Comparison of ENCODE assay signal across 6 cellular contexts in genomic region chr19:8307400-8307964, GRCh38. TPM values are rescaled to one million over a fixed set of nuclear protein-coding genes. Genes with fewer than 3 reads are reported as not detected.
A peak's percentile ranks its signal among the peaks of the same experiment; 100 is the strongest.
DNase-seq lines count a peak whose midpoint lies in the region; ATAC-seq and TF ChIP-seq lines count a peak whose summit lies in the region.

No MANE protein-coding gene starts in this region.

- H3K4me3 ChIP-seq in epithelial cell of esophagus (ENCODE audit: low read length) (peak overlapping the region; percentile 59), skeletal muscle satellite cell (ENCODE audit: low read length) (peak overlapping the region; percentile 77)

- H3K4me2 ChIP-seq in skeletal muscle satellite cell (ENCODE audit: low read length) = peak overlapping the region; percentile 99

- peaks cover 14% of the 10 kb centered on the region for H3K36me3 ChIP-seq in skeletal muscle satellite cell (ENCODE audit: insufficient read depth, low read length)

- peaks cover 13% of the 10 kb centered on the region for H3K4me1 ChIP-seq in skeletal muscle satellite cell (ENCODE audit: control insufficient read depth, insufficient read depth, low read length)

- peak overlapping the region; percentile 80 for H3K9ac ChIP-seq in skeletal muscle satellite cell (ENCODE audit: low read depth, low read length)

- no peak for ATAC-seq in sciatic nerve

- no peaks in the 10 kb centered on the region for H3K27me3 ChIP-seq in skeletal muscle satellite cell (ENCODE audit: control insufficient read depth, insufficient read depth, low read length)

- DNase-seq in activated CD8-positive, alpha-beta memory T cell treated with anti-CD3 and anti-CD28 coated beads for 24 hours = peak; percentile 77
- no peak for DNase-seq in activated CD8-positive, alpha-beta memory T cell treated with anti-CD3 and anti-CD28 coated beads, Interleukin-2, amount 50 U/mL, for 48 hours
- DNase-seq in epithelial cell of esophagus (ENCODE audit: low read depth) = no peak
- no peak for DNase-seq in sciatic nerve (ENCODE audit: low spot score)
- no peak for DNase-seq in AML-193 (lab: John Stamatoyannopoulos, UW)

- TF ChIP-seq CTCF in epithelial cell of esophagus (IDR thresholded peaks at IDR 0.05; ENCODE audit: insufficient read depth, low read depth, low read length, missing control alignments) = no peak

- intact Hi-C loops in sciatic nerve (cut with DNase I) = no loop called here

- H3K9me3 ChIP-seq in skeletal muscle satellite cell (replicated peaks; ENCODE audit: low read length) = no peaks in the 10 kb centered on the region

RNA-seq across cellular contexts. Expression of gene CD320, which starts 0.7 kb away (rescaled TPM):
- total RNA-seq in skeletal muscle satellite cell (2012; rRNA removed) = 52.0 and 56.5 TPM in 2 replicates
- 23.8 TPM for total RNA-seq in sciatic nerve

RNA-seq across cellular contexts. Expression of gene NDUFA7, which starts 13.7 kb away (rescaled TPM):
- 35.0 and 44.6 TPM in 2 replicates for total RNA-seq in skeletal muscle satellite cell (2012; rRNA removed)
- total RNA-seq in sciatic nerve = 24.7 TPM

RNA-seq across cellular contexts. Expression of gene RPS28, which starts 13.8 kb away (rescaled TPM):
- total RNA-seq in skeletal muscle satellite cell (2012; rRNA removed) = 161 and 190 TPM in 2 replicates
- total RNA-seq in sciatic nerve = 893 TPM

RNA-seq across cellular contexts. Expression of gene KANK3, which starts 35.6 kb away (rescaled TPM):
- total RNA-seq in skeletal muscle satellite cell (2012; rRNA removed) = 0.22 and 0.51 TPM in 2 replicates
- 28.2 TPM for total RNA-seq in sciatic nerve

RNA-seq across cellular contexts. Expression of gene ANGPTL4, which starts 56.5 kb away (rescaled TPM):
- 60.3 and 159 TPM in 2 replicates for total RNA-seq in skeletal muscle satellite cell (2012; rRNA removed)
- total RNA-seq in sciatic nerve = 9.2 TPM
